ENCODE assay signal across 1 cellular context in genomic region chr2:173049732-173050314, GRCh38.
TF ChIP-seq lines count a peak whose summit lies in the region.

No MANE protein-coding gene starts in this region.

TF ChIP-seq in HepG2, 621 proteins besides CTCF, POLR2A, EP300 and RAD21 (continued from another document):
- TF ChIP-seq ZNF691 (CRISPR knock-in tag; IDR thresholded peaks at IDR 0.05; ENCODE audit: borderline replicate concordance, low read depth) (no peak), MATR3 (CRISPR knock-in tag; IDR thresholded peaks at IDR 0.05) (no peak), HDAC2 (CRISPR knock-in tag; IDR thresholded peaks at IDR 0.05) (no peak), ZMAT5 (CRISPR knock-in tag; IDR thresholded peaks at IDR 0.05; ENCODE audit: borderline replicate concordance, low read depth) (no peak)
